12 cellular contexts compared by ENCODE assay signal in the genomic region with DNA sequence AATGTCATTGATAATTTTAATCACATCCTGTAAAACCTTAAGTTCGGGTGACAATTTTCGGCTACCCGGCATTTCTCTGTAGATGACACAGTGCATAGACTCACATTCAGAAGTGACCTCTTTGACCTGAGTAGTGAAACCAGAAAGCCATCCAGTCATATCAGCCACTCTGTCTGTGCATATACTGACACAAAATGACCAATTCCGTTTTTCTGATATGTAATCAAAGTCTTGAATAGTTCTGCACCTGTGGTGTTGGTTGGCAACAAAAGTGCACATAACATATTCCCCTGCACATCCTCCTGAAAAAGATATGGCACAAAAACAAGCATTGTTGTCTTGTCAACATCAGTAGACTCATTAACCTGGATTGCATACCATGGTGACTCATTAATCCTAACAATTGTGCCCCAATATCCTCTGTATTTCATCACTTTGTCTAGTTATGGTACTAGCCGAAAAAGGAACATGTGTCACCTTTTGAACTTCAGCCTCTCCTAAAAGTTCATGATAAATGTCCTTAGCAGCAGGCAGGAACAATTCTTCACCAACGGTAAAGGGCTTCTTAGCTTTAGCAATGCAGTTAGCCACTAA. TPM values are rescaled to one million over a fixed set of nuclear protein-coding genes. Genes with fewer than 3 reads are reported as not detected.
DNase-seq lines count a peak whose midpoint lies in the region; ATAC-seq and TF ChIP-seq lines count a peak whose summit lies in the region.
"Had no signal": no experiment of that assay in that cellular context is flagged by ENCODE, and none has a peak within 500 bp of the region (broad histone marks: within the 10 kb centered on the region; RNA-seq: fewer than 3 reads in every experiment).

No MANE protein-coding gene starts in this region.

- no peak for TF ChIP-seq CTCF in epithelial cell of esophagus (IDR thresholded peaks at IDR 0.05; ENCODE audit: insufficient read depth, low read depth, low read length, missing control alignments)
- TF ChIP-seq CTCF in CD8-positive, alpha-beta T cell (IDR thresholded peaks at IDR 0.05): no peak
- no peak for TF ChIP-seq CTCF in WERI-Rb-1 (IDR thresholded peaks at IDR 0.05; ENCODE audit: low read depth, low read length)

- no peaks in the 10 kb centered on the region for H3K9me3 Mint-ChIP-seq in CD8-positive, alpha-beta T cell

- CTCF ChIA-PET in CD8-positive, alpha-beta T cell (lab: Charles Lee): interaction anchor here (1.8 to 2.0 kb wide), 2 partner anchors 20 to 99 kb away, joined by 7 to 11 read pairs; no protein-coding TSS in a partner anchor

- no peak overlapping the region for H3K27ac Mint-ChIP-seq in CD8-positive, alpha-beta T cell

- H3K36me3 ChIP-seq in CD8-positive, alpha-beta T cell (ENCODE audit: insufficient read depth, low read length): no peaks in the 10 kb centered on the region
- peaks cover 3% of the 10 kb centered on the region for H3K36me3 ChIP-seq in WERI-Rb-1
- H3K36me3 ChIP-seq: tibial artery had no signal

- DNase-seq in epithelial cell of esophagus (ENCODE audit: low read depth): peak; percentile 69
- no peak for DNase-seq in activated effector memory CD4-positive, alpha-beta T cell treated with Interleukin-2 at 50 U/mL for 16 hours
- no peak for DNase-seq in GOT3 (lab: John Stamatoyannopoulos, UW)
- DNase-seq in CD8-positive, alpha-beta T cell: no peak
- DNase-seq in WERI-Rb-1: no peak
- DNase-seq: mucosa of descending colon, NCI-H2227 treated with DMSO at 0.1 percent for 48 hours, right cardiac atrium, tibial artery had no signal

- H3K4me3 ChIP-seq in epithelial cell of esophagus (ENCODE audit: low read length) (no peak overlapping the region), WERI-Rb-1 (ENCODE audit: low read depth, low read length) (no peak overlapping the region)
- H3K4me3 ChIP-seq in CD8-positive, alpha-beta T cell (ENCODE audit: low read depth, low read length): no peak overlapping the region
- H3K4me3 ChIP-seq: mucosa of descending colon, tibial artery had no signal

- H3K4me1 ChIP-seq in CD8-positive, alpha-beta T cell (ENCODE audit: insufficient read depth, low read length): peaks cover 7% of the 10 kb centered on the region

- POLR2A ChIA-PET in CD8-positive, alpha-beta T cell (lab: Charles Lee): no interaction called here

- H3K9me3 ChIP-seq in CD8-positive, alpha-beta T cell (ENCODE audit: low read length): no peaks in the 10 kb centered on the region
- no peaks in the 10 kb centered on the region for H3K9me3 ChIP-seq in WERI-Rb-1 (ENCODE audit: severe bottlenecking)
- H3K9me3 ChIP-seq: mucosa of descending colon, tibial artery had no signal

- ATAC-seq in GM18517 (IDR thresholded peaks at IDR 0.05; ENCODE audit: unreplicated experiment) (peak; percentile 46), GM21367 (IDR thresholded peaks at IDR 0.05; ENCODE audit: unreplicated experiment) (peak; percentile 30), HG03108 (IDR thresholded peaks at IDR 0.05; ENCODE audit: unreplicated experiment) (peak; percentile 28)
- no peak for ATAC-seq in CD8-positive, alpha-beta T cell
- ATAC-seq: mucosa of descending colon, right cardiac atrium had no signal

- H3K27me3 Mint-ChIP-seq in CD8-positive, alpha-beta T cell (ENCODE audit: low read depth): no peaks in the 10 kb centered on the region

- peaks cover 5% of the 10 kb centered on the region for H3K4me1 Mint-ChIP-seq in CD8-positive, alpha-beta T cell (ENCODE audit: low read depth)

- peaks cover 8% of the 10 kb centered on the region for H3K36me3 Mint-ChIP-seq in CD8-positive, alpha-beta T cell

- no peak overlapping the region for H3K27ac ChIP-seq in CD8-positive, alpha-beta T cell (ENCODE audit: low read depth, low read length)
- H3K27ac ChIP-seq in WERI-Rb-1: no peak overlapping the region
- H3K27ac ChIP-seq: tibial artery had no signal

- intact Hi-C loops in CD8-positive, alpha-beta T cell (cut with DNase I, micrococcal nuclease): loop anchor here (5.0 to 10.0 kb wide), 3 partner anchors 453 to 1956 kb away; a partner anchor contains a TSS

- no peak overlapping the region for H3K4me3 Mint-ChIP-seq in CD8-positive, alpha-beta T cell

- no peaks in the 10 kb centered on the region for H3K27me3 ChIP-seq in CD8-positive, alpha-beta T cell (ENCODE audit: insufficient read depth, low read length)
- H3K27me3 ChIP-seq in WERI-Rb-1 (ENCODE audit: insufficient read depth, low read depth, severe bottlenecking): no peaks in the 10 kb centered on the region
- H3K27me3 ChIP-seq: tibial artery had no signal

RNA-seq across cellular contexts. Expression of a gene that starts 4.7 kb away (rescaled TPM):
- total RNA-seq in CD8-positive, alpha-beta T cell: 10 to 100 TPM; 53.7 to 57.0 TPM

RNA-seq across cellular contexts. Expression of a gene that starts 22.9 kb away (rescaled TPM):
- 10 to 100 TPM; 16.9 to 17.4 TPM for total RNA-seq in CD8-positive, alpha-beta T cell
